In the genomic region with DNA sequence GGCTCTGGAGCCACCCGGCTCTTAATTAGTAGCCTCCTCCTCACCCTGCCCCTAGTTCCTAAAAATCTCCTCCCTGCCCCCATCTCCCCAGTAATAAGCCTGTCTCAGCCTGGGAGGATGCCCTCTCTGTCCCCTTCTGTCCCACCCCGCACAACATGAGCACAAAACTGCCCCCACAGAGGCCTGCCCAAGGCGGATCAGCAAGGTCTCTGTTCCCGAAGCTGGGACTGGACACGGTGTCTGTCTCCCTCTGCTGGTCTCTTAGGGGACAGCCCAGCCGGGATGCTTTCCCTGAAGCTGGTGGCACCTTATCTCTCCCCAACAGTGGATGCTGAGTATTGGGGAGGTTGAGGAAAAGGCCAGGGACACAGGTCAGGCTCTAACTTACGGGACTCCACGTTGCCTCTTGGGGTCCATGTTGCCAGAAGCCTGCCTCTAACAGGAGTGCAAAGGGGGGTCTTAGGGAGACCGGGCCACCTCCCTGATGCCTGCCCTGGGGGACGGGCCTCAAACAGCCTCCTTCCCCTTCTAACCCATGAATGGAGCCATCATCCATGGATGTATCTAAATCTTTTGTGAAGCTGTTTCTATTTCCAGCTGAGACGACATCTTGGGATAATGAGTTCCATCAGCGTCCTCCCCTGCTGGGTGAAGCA, we compare ENCODE assay signal across 1 cellular context.
A peak's percentile ranks its signal among the peaks of the same experiment; 100 is the strongest.
TF ChIP-seq lines count a peak whose summit lies in the region.

No MANE protein-coding gene starts in this region.

TF ChIP-seq in GM12878, 131 proteins besides CTCF, POLR2A, EP300 and RAD21:
- TF ChIP-seq YY1 (IDR thresholded peaks at IDR 0.05; ENCODE audit: low read depth, low read length) (peak; percentile 82), TCF12 (IDR thresholded peaks at IDR 0.05; ENCODE audit: low read depth, low read length) (no peak), SIX5 (IDR thresholded peaks at IDR 0.05; ENCODE audit: low read depth, low read length, severe bottlenecking) (no peak), EZH2 (IDR thresholded peaks at IDR 0.05; ENCODE audit: borderline replicate concordance, control insufficient read depth, low read depth, low read length) (no peak), HDAC6 (IDR thresholded peaks at IDR 0.05; ENCODE audit: unreplicated experiment) (no peak), JUNB (IDR thresholded peaks at IDR 0.05) (no peak), HDAC2 (IDR thresholded peaks at IDR 0.05) (no peak), NBN (IDR thresholded peaks at IDR 0.05) (peak; percentile 79), TBL1XR1 (IDR thresholded peaks at IDR 0.05; ENCODE audit: low read depth, low read length) (0 out of 2 replicates have a peak, but pooled peaks have one; percentile 39), FOXM1 (IDR thresholded peaks at IDR 0.05; ENCODE audit: low read depth, low read length) (no peak), POU2F2 (IDR thresholded peaks at IDR 0.05; ENCODE audit: borderline replicate concordance, low read depth, low read length) (peak; percentile 57; the same call in 2 of the 3 replicates), IKZF2 (IDR thresholded peaks at IDR 0.05) (peak in 1 of 2 experiments; percentile 26; a peak in 1 of 4 replicates), CBX3 (IDR thresholded peaks at IDR 0.05; ENCODE audit: borderline replicate concordance, low read depth) (no peak), SMC3 (IDR thresholded peaks at IDR 0.05; ENCODE audit: borderline replicate concordance, low read length) (peak; percentile 100), FOS (IDR thresholded peaks at IDR 0.05; ENCODE audit: borderline replicate concordance, extremely low read depth, insufficient read length) (no peak), SMARCA5 (IDR thresholded peaks at IDR 0.05) (peak; percentile 99), MLLT1 (IDR thresholded peaks at IDR 0.05) (0 out of 2 replicates have a peak, but pooled peaks have one; percentile 29), HDGF (IDR thresholded peaks at IDR 0.05) (0 out of 2 replicates have a peak, but pooled peaks have one; percentile 53), ZNF274 (IDR thresholded peaks at IDR 0.05; ENCODE audit: insufficient read depth, insufficient read length) (no peak), SP1 (IDR thresholded peaks at IDR 0.05; ENCODE audit: low read depth, low read length) (no peak), PAX5 (IDR thresholded peaks at IDR 0.05; ENCODE audit: borderline replicate concordance, low read depth, low read length) (no peak), RB1 (IDR thresholded peaks at IDR 0.05; ENCODE audit: borderline replicate concordance) (0 out of 2 replicates have a peak, but pooled peaks have one; percentile 38), IKZF1 (conservative IDR thresholded peaks at IDR 0.05) (peak; percentile 33), BCL11A (IDR thresholded peaks at IDR 0.05; ENCODE audit: low read depth, low read length) (no peak), CBX5 (IDR thresholded peaks at IDR 0.05; ENCODE audit: low read depth) (no peak), ZNF384 (IDR thresholded peaks at IDR 0.05; ENCODE audit: borderline replicate concordance, low read depth, low read length) (no peak), LARP7 (IDR thresholded peaks at IDR 0.05) (peak; percentile 52; the same call in 1 of the 2 replicates), CHD2 (IDR thresholded peaks at IDR 0.05; ENCODE audit: borderline replicate concordance, low read depth, low read length) (0 out of 2 replicates have a peak, but pooled peaks have one; percentile 37), SPI1 (IDR thresholded peaks at IDR 0.05; ENCODE audit: borderline replicate concordance, insufficient read depth, low read depth, low read length) (0 out of 2 replicates have a peak, but pooled peaks have one; percentile 4), IRF4 (IDR thresholded peaks at IDR 0.05; ENCODE audit: low read depth, low read length) (peak; percentile 55; the same call in 1 of the 2 replicates)
- TF ChIP-seq, protein P1, sequence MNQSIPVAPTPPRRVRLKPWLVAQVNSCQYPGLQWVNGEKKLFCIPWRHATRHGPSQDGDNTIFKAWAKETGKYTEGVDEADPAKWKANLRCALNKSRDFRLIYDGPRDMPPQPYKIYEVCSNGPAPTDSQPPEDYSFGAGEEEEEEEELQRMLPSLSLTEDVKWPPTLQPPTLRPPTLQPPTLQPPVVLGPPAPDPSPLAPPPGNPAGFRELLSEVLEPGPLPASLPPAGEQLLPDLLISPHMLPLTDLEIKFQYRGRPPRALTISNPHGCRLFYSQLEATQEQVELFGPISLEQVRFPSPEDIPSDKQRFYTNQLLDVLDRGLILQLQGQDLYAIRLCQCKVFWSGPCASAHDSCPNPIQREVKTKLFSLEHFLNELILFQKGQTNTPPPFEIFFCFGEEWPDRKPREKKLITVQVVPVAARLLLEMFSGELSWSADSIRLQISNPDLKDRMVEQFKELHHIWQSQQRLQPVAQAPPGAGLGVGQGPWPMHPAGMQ (IDR thresholded peaks at IDR 0.05; ENCODE audit: borderline replicate concordance): no peak
- TF ChIP-seq, protein P2, sequence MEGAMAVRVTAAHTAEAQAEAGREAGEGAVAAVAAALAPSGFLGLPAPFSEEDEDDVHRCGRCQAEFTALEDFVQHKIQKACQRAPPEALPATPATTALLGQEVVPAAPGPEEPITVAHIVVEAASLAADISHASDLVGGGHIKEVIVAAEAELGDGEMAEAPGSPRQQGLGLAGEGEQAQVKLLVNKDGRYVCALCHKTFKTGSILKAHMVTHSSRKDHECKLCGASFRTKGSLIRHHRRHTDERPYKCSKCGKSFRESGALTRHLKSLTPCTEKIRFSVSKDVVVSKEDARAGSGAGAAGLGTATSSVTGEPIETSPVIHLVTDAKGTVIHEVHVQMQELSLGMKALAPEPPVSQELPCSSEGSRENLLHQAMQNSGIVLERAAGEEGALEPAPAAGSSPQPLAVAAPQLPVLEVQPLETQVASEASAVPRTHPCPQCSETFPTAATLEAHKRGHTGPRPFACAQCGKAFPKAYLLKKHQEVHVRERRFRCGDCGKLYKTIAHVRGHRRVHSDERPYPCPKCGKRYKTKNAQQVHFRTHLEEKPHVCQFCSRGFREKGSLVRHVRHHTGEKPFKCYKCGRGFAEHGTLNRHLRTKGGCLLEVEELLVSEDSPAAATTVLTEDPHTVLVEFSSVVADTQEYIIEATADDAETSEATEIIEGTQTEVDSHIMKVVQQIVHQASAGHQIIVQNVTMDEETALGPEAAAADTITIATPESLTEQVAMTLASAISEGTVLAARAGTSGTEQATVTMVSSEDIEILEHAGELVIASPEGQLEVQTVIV (IDR thresholded peaks at IDR 0.05; ENCODE audit: borderline replicate concordance, partially characterized antibody): no peak
- TF ChIP-seq, protein P3, sequence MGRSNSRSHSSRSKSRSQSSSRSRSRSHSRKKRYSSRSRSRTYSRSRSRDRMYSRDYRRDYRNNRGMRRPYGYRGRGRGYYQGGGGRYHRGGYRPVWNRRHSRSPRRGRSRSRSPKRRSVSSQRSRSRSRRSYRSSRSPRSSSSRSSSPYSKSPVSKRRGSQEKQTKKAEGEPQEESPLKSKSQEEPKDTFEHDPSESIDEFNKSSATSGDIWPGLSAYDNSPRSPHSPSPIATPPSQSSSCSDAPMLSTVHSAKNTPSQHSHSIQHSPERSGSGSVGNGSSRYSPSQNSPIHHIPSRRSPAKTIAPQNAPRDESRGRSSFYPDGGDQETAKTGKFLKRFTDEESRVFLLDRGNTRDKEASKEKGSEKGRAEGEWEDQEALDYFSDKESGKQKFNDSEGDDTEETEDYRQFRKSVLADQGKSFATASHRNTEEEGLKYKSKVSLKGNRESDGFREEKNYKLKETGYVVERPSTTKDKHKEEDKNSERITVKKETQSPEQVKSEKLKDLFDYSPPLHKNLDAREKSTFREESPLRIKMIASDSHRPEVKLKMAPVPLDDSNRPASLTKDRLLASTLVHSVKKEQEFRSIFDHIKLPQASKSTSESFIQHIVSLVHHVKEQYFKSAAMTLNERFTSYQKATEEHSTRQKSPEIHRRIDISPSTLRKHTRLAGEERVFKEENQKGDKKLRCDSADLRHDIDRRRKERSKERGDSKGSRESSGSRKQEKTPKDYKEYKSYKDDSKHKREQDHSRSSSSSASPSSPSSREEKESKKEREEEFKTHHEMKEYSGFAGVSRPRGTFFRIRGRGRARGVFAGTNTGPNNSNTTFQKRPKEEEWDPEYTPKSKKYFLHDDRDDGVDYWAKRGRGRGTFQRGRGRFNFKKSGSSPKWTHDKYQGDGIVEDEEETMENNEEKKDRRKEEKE (IDR thresholded peaks at IDR 0.05): no peak
- TF ChIP-seq, protein P4, sequence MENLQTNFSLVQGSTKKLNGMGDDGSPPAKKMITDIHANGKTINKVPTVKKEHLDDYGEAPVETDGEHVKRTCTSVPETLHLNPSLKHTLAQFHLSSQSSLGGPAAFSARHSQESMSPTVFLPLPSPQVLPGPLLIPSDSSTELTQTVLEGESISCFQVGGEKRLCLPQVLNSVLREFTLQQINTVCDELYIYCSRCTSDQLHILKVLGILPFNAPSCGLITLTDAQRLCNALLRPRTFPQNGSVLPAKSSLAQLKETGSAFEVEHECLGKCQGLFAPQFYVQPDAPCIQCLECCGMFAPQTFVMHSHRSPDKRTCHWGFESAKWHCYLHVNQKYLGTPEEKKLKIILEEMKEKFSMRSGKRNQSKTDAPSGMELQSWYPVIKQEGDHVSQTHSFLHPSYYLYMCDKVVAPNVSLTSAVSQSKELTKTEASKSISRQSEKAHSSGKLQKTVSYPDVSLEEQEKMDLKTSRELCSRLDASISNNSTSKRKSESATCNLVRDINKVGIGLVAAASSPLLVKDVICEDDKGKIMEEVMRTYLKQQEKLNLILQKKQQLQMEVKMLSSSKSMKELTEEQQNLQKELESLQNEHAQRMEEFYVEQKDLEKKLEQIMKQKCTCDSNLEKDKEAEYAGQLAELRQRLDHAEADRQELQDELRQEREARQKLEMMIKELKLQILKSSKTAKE (IDR thresholded peaks at IDR 0.05; ENCODE audit: low read depth, poor library complexity, severe bottlenecking): no peak
